Comparison of ENCODE assay signal across 1 cellular context in the genomic region with DNA sequence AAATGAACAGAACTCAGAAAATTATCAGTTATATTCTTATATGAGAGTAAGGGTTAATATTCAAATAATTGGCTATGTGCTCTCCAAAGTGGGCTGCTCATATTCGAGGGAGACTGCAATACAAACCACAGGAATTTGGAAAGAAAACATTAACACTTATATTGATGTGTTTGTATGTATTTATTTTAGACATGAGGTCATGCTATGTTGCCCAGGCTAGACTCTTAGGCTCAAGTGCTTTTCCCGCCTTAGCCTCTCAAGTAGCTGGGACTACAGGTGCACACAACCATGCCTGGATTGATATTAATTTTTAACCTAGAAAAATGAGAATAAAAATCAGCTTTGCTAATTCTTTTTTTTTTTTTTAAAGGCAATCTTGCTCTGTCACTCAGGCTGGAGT.
TF ChIP-seq lines count a peak whose summit lies in the region.

No MANE protein-coding gene starts in this region.

TF ChIP-seq in GM23338, 12 proteins besides CTCF, POLR2A, EP300 and RAD21 (continued from another document):
- TF ChIP-seq, protein P1, sequence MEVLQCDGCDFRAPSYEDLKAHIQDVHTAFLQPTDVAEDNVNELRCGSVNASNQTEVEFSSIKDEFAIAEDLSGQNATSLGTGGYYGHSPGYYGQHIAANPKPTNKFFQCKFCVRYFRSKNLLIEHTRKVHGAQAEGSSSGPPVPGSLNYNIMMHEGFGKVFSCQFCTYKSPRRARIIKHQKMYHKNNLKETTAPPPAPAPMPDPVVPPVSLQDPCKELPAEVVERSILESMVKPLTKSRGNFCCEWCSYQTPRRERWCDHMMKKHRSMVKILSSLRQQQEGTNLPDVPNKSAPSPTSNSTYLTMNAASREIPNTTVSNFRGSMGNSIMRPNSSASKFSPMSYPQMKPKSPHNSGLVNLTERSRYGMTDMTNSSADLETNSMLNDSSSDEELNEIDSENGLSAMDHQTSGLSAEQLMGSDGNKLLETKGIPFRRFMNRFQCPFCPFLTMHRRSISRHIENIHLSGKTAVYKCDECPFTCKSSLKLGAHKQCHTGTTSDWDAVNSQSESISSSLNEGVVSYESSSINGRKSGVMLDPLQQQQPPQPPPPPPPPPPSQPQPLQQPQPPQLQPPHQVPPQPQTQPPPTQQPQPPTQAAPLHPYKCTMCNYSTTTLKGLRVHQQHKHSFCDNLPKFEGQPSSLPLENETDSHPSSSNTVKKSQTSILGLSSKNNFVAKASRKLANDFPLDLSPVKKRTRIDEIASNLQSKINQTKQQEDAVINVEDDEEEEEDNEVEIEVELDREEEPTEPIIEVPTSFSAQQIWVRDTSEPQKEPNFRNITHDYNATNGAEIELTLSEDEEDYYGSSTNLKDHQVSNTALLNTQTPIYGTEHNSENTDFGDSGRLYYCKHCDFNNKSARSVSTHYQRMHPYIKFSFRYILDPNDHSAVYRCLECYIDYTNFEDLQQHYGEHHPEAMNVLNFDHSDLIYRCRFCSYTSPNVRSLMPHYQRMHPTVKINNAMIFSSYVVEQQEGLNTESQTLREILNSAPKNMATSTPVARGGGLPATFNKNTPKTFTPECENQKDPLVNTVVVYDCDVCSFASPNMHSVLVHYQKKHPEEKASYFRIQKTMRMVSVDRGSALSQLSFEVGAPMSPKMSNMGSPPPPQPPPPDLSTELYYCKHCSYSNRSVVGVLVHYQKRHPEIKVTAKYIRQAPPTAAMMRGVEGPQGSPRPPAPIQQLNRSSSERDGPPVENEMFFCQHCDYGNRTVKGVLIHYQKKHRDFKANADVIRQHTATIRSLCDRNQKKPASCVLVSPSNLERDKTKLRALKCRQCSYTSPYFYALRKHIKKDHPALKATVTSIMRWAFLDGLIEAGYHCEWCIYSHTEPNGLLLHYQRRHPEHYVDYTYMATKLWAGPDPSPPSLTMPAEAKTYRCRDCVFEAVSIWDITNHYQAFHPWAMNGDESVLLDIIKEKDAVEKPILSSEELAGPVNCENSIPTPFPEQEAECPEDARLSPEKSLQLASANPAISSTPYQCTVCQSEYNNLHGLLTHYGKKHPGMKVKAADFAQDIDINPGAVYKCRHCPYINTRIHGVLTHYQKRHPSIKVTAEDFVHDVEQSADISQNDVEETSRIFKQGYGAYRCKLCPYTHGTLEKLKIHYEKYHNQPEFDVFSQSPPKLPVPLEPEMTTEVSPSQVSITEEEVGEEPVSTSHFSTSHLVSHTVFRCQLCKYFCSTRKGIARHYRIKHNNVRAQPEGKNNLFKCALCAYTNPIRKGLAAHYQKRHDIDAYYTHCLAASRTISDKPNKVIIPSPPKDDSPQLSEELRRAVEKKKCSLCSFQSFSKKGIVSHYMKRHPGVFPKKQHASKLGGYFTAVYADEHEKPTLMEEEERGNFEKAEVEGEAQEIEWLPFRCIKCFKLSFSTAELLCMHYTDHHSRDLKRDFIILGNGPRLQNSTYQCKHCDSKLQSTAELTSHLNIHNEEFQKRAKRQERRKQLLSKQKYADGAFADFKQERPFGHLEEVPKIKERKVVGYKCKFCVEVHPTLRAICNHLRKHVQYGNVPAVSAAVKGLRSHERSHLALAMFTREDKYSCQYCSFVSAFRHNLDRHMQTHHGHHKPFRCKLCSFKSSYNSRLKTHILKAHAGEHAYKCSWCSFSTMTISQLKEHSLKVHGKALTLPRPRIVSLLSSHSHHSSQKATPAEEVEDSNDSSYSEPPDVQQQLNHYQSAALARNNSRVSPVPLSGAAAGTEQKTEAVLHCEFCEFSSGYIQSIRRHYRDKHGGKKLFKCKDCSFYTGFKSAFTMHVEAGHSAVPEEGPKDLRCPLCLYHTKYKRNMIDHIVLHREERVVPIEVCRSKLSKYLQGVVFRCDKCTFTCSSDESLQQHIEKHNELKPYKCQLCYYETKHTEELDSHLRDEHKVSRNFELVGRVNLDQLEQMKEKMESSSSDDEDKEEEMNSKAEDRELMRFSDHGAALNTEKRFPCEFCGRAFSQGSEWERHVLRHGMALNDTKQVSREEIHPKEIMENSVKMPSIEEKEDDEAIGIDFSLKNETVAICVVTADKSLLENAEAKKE (CRISPR knock-in tag; IDR thresholded peaks at IDR 0.05): no peak
- no peak for TF ChIP-seq JUNB (IDR thresholded peaks at IDR 0.05; ENCODE audit: unreplicated experiment)
- TF ChIP-seq ZNF114 (CRISPR knock-in tag; IDR thresholded peaks at IDR 0.05): no peak
- TF ChIP-seq, protein P2, sequence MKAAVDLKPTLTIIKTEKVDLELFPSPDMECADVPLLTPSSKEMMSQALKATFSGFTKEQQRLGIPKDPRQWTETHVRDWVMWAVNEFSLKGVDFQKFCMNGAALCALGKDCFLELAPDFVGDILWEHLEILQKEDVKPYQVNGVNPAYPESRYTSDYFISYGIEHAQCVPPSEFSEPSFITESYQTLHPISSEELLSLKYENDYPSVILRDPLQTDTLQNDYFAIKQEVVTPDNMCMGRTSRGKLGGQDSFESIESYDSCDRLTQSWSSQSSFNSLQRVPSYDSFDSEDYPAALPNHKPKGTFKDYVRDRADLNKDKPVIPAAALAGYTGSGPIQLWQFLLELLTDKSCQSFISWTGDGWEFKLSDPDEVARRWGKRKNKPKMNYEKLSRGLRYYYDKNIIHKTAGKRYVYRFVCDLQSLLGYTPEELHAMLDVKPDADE (IDR thresholded peaks at IDR 0.05): no peak
- TF ChIP-seq EZH2phosphoT487 (IDR thresholded peaks at IDR 0.05; ENCODE audit: unreplicated experiment): no peak
- TF ChIP-seq ZNF331 (CRISPR knock-in tag; IDR thresholded peaks at IDR 0.05; ENCODE audit: low read depth): no peak
